ENCODE assay signal across 29 cellular contexts in genomic region chr5:109273594-109273993, GRCh38.
"Had no signal": no experiment of that assay in that cellular context is flagged by ENCODE, and none has a peak within 500 bp of the region (broad histone marks: within the 10 kb centered on the region; RNA-seq: fewer than 3 reads in every experiment).

No MANE protein-coding gene starts in this region.

- H3K36me3 ChIP-seq: neural progenitor cell, ovary, suprapubic skin, tibial artery, upper lobe of left lung, uterus had no signal

- H3K79me2 ChIP-seq: parathyroid adenoma had no signal

- H3K27ac ChIP-seq: neural progenitor cell, ovary, parathyroid adenoma, psoas muscle, skin epidermis, spleen, suprapubic skin, testis, tibial artery, upper lobe of left lung, uterus had no signal

- H2AFZ ChIP-seq: neural progenitor cell, parathyroid adenoma had no signal

- DNase-seq: naive thymus-derived CD4-positive, alpha-beta T cell; natural killer cell; occipital lobe; ovary; posterior cingulate gyrus; psoas muscle; right cardiac atrium; spleen; stimulated activated CD4-positive, alpha-beta T cell treated with anti-CD3 and anti-CD28 coated beads, Interleukin-12 subunit alpha, Interleukin-12 subunit beta, amount 100 ng/mL, for 4 hours; stimulated activated CD4-positive, alpha-beta T cell treated with anti-CD3 and anti-CD28 coated beads, Interleukin-1b, Interleukin-23, amount 100 ng/mL, for 48 hours; stimulated activated CD4-positive, alpha-beta T cell treated with anti-CD3 and anti-CD28 coated beads, Interleukin-4, amount 100 ng/mL, for 1 hour; stimulated activated CD4-positive, alpha-beta T cell treated with anti-CD3 and anti-CD28 coated beads, Interleukin-4, amount 100 ng/mL, for 4 hours; stimulated activated CD8-positive, alpha-beta memory T cell treated with anti-CD3 and anti-CD28 coated beads, Interleukin-4, amount 100 ng/mL, for 48 hours; stimulated activated naive CD4-positive, alpha-beta T cell; stimulated activated naive CD8-positive, alpha-beta T cell treated with anti-CD3 and anti-CD28 coated beads, Interleukin-15, amount 100 ng/mL, for 72 hours; stimulated activated naive CD8-positive, alpha-beta T cell treated with anti-CD3 and anti-CD28 coated beads, Interleukin-15, Interleukin-2, amounts not matched to agents 100 U/mL and 50 U/mL, for 24 hours; substantia nigra; testis; tibial artery; trophoblast cell; upper lobe of left lung; uterus had no signal

- H3K4me3 ChIP-seq: neural progenitor cell, ovary, psoas muscle, skin epidermis, smooth muscle cell, spleen, suprapubic skin, testis, tibial artery, upper lobe of left lung, uterus had no signal

- H3K4me1 ChIP-seq: neural progenitor cell, parathyroid adenoma, psoas muscle, spleen, suprapubic skin, testis, tibial artery, upper lobe of left lung, uterus had no signal

- H3K9me3 ChIP-seq: ovary, psoas muscle, suprapubic skin, testis, tibial artery, upper lobe of left lung, uterus had no signal

- H3K4me2 ChIP-seq: neural progenitor cell, smooth muscle cell had no signal

- ATAC-seq: naive thymus-derived CD4-positive, alpha-beta T cell; natural killer cell; psoas muscle; right cardiac atrium; sciatic nerve; stimulated activated memory B cell treated with anti-CD40 and anti-IgM and Interleukin-4, amounts not matched to agents 10 μg/mL and 1 μg/mL and 100 μg/mL, for 72 hours; stimulated activated naive CD8-positive, alpha-beta T cell treated with anti-CD3 and anti-CD28 coated beads, Interleukin-15, amount 100 ng/mL, for 72 hours; stimulated activated naive CD8-positive, alpha-beta T cell treated with anti-CD3 and anti-CD28 coated beads, Interleukin-15, Interleukin-2, amounts not matched to agents 100 U/mL and 50 U/mL, for 24 hours had no signal

- H3K27me3 ChIP-seq: neural progenitor cell, ovary, spleen, suprapubic skin, testis, tibial artery, upper lobe of left lung, uterus had no signal

- H3K9ac ChIP-seq: neural progenitor cell, parathyroid adenoma had no signal
